15 cellular contexts compared by ENCODE assay signal in genomic region chr12:130117256-130117655, GRCh38. TPM values are rescaled to one million over a fixed set of nuclear protein-coding genes. Genes with fewer than 3 reads are reported as not detected.
DNase-seq lines count a peak whose midpoint lies in the region; ATAC-seq and TF ChIP-seq lines count a peak whose summit lies in the region.
"Had no signal": no experiment of that assay in that cellular context is flagged by ENCODE, and none has a peak within 500 bp of the region (broad histone marks: within the 10 kb centered on the region; RNA-seq: fewer than 3 reads in every experiment).

No MANE protein-coding gene starts in this region.

- no peak overlapping the region for H3K4me3 Mint-ChIP-seq in neural progenitor cell
- no peak overlapping the region for H3K4me3 Mint-ChIP-seq in type B pancreatic cell
- no peak overlapping the region for H3K4me3 Mint-ChIP-seq in activated T-cell treated with anti-CD3 and anti-CD28 coated beads, Interleukin-2, amount 50 U/mL, for 4 hours
- H3K4me3 Mint-ChIP-seq: B cell; CD4-positive, alpha-beta T cell; HFFc6 had no signal

- H3K27ac Mint-ChIP-seq in neural progenitor cell (peak overlapping the region; percentile 51), type B pancreatic cell (peak overlapping the region; percentile 13)
- H3K27ac Mint-ChIP-seq: B cell; CD4-positive, alpha-beta T cell; HFFc6 had no signal

- no peaks in the 10 kb centered on the region for H3F3A ChIP-seq in neural progenitor cell (ENCODE audit: low read depth)

- H3K9ac ChIP-seq in neural progenitor cell = no peak overlapping the region

- ATAC-seq in GM19463 (IDR thresholded peaks at IDR 0.05; ENCODE audit: unreplicated experiment) = no peak
- no peak for ATAC-seq in GM21367 (IDR thresholded peaks at IDR 0.05; ENCODE audit: unreplicated experiment)
- ATAC-seq in activated T-cell treated with anti-CD3 and anti-CD28 coated beads, Interleukin-2, amount 50 U/mL, for 4 hours = no peak
- ATAC-seq: HCT116 had no signal

- H3K27me3 Mint-ChIP-seq in neural progenitor cell (ENCODE audit: insufficient read depth, low read depth) (peaks cover 11% of the 10 kb centered on the region), type B pancreatic cell (peaks cover 40% of the 10 kb centered on the region)
- peaks cover 5% of the 10 kb centered on the region for H3K27me3 Mint-ChIP-seq in activated T-cell treated with anti-CD3 and anti-CD28 coated beads, Interleukin-2, amount 50 U/mL, for 4 hours (ENCODE audit: low read depth)
- H3K27me3 Mint-ChIP-seq: B cell had no signal

- no peaks in the 10 kb centered on the region for H3K36me3 ChIP-seq in WERI-Rb-1
- no peaks in the 10 kb centered on the region for H3K36me3 ChIP-seq in neural progenitor cell

- H3K4me3 ChIP-seq in WERI-Rb-1 (ENCODE audit: low read depth, low read length) (0 out of 2 replicates have a peak overlapping the region, but pooled peaks have one; percentile 12), neural progenitor cell (no peak overlapping the region)

- no peaks in the 10 kb centered on the region for H3K36me3 Mint-ChIP-seq in neural progenitor cell
- no peaks in the 10 kb centered on the region for H3K36me3 Mint-ChIP-seq in type B pancreatic cell
- H3K36me3 Mint-ChIP-seq in activated T-cell treated with anti-CD3 and anti-CD28 coated beads, Interleukin-2, amount 50 U/mL, for 4 hours (ENCODE audit: insufficient read depth) = no peaks in the 10 kb centered on the region

- TF ChIP-seq CTCF in WERI-Rb-1 (IDR thresholded peaks at IDR 0.05; ENCODE audit: low read depth, low read length) = no peak
- TF ChIP-seq CTCF in neural progenitor cell (IDR thresholded peaks at IDR 0.05) = no peak
- no peak for TF ChIP-seq CTCF in type B pancreatic cell (conservative IDR thresholded peaks at IDR 0.05)

- no peaks in the 10 kb centered on the region for H3K9me3 ChIP-seq in WERI-Rb-1 (ENCODE audit: severe bottlenecking)
- no peaks in the 10 kb centered on the region for H3K9me3 ChIP-seq in neural progenitor cell (ENCODE audit: low read depth)
- H3K9me3 ChIP-seq: Caco-2 had no signal

- H3K4me2 ChIP-seq in neural progenitor cell = no peak overlapping the region

- H3K27me3 ChIP-seq in WERI-Rb-1 (ENCODE audit: insufficient read depth, low read depth, severe bottlenecking) = no peaks in the 10 kb centered on the region
- peaks cover 15% of the 10 kb centered on the region for H3K27me3 ChIP-seq in neural progenitor cell

- no peak overlapping the region for H2AFZ ChIP-seq in neural progenitor cell (replicated peaks)

- no peaks in the 10 kb centered on the region for H4K20me1 ChIP-seq in neural progenitor cell (ENCODE audit: low read depth)

- H3K9me3 Mint-ChIP-seq in neural progenitor cell = peaks cover 3% of the 10 kb centered on the region
- peaks cover 8% of the 10 kb centered on the region for H3K9me3 Mint-ChIP-seq in type B pancreatic cell
- no peaks in the 10 kb centered on the region for H3K9me3 Mint-ChIP-seq in activated T-cell treated with anti-CD3 and anti-CD28 coated beads, Interleukin-2, amount 50 U/mL, for 4 hours
- H3K9me3 Mint-ChIP-seq: CD4-positive, alpha-beta T cell had no signal

- DNase-seq in WERI-Rb-1 (peak; percentile 52), islet precursor cell (peak; percentile 56), neural progenitor cell (ENCODE audit: low spot score) (no peak), type B pancreatic cell (ENCODE audit: extremely low spot score, unreplicated experiment) (no peak)
- no peak for DNase-seq in activated T-cell treated with anti-CD3 and anti-CD28 coated beads, Interleukin-2, amount 50 U/mL, for 4 hours
- DNase-seq: Caco-2; CD4-positive, alpha-beta T cell; GOT3; HFFc6 had no signal

- H3K79me2 ChIP-seq in neural progenitor cell (ENCODE audit: low read depth) = no peaks in the 10 kb centered on the region

- peak overlapping the region; percentile 79 for H3K27ac ChIP-seq in WERI-Rb-1
- no peak overlapping the region for H3K27ac ChIP-seq in neural progenitor cell
- H3K27ac ChIP-seq: C4-2B had no signal

- H3K4me1 Mint-ChIP-seq in neural progenitor cell (peaks cover 51% of the 10 kb centered on the region), type B pancreatic cell (ENCODE audit: unreplicated experiment) (peaks cover 33% of the 10 kb centered on the region)
- no peaks in the 10 kb centered on the region for H3K4me1 Mint-ChIP-seq in activated T-cell treated with anti-CD3 and anti-CD28 coated beads, Interleukin-2, amount 50 U/mL, for 4 hours (ENCODE audit: low read depth)
- H3K4me1 Mint-ChIP-seq: B cell had no signal

- peaks cover 14% of the 10 kb centered on the region for H3K4me1 ChIP-seq in neural progenitor cell
- H3K4me1 ChIP-seq: Caco-2 had no signal

RNA-seq across cellular contexts. Expression of gene FZD10, which starts 45.0 kb away (rescaled TPM):
- 0.11 and 0.81 TPM in 2 replicates for total RNA-seq in neural progenitor cell (ENCODE audit: low replicate concordance)
- total RNA-seq in type B pancreatic cell (ENCODE audit: low replicate concordance) = 7.5 and 17.7 TPM in 2 replicates
- not detected for total RNA-seq in activated T-cell treated with anti-CD3 and anti-CD28 coated beads, Interleukin-2, amount 50 U/mL, for 4 hours
- total RNA-seq: A172; B cell; CD4-positive, alpha-beta T cell; HFFc6 had no signal

Comparison
In these comparisons a context has a peak if more than half of its experiments do, and no peak if none do; other contexts are left out.
1. DNase-seq: peak in WERI-Rb-1 (single experiment) and islet precursor cell (single experiment); none in neural progenitor cell (single experiment), type B pancreatic cell (single experiment) and activated T-cell treated with anti-CD3 and anti-CD28 coated beads, Interleukin-2, amount 50 U/mL, for 4 hours (single experiment).